ENCODE assay signal across 13 cellular contexts in the genomic region with DNA sequence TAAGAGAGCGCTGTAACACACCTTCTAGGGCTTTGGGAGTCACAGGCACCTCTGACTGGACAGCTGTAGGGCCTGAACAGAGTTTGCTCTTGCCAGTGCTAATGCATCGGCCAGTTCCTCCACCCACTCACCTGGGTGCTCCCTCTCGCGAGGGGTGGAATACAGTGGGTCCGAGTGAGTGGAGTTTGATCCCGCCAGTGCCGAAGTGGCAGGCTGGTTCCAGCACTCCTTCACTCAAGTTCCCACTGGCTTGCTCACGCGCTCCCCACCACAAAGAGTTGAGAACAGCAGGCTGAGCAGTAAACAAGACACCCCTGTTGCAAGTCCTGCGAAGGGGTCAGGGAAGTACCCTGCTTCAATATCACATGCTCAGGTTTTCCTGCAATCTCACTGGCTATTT.
DNase-seq lines count a peak whose midpoint lies in the region; ATAC-seq, FAIRE-seq and TF ChIP-seq lines count a peak whose summit lies in the region.
"Had no signal": no experiment of that assay in that cellular context is flagged by ENCODE, and none has a peak within 500 bp of the region (broad histone marks: within the 10 kb centered on the region; RNA-seq: fewer than 3 reads in every experiment).

No MANE protein-coding gene starts in this region.

- TF ChIP-seq CTCF in GM23338 (conservative IDR thresholded peaks at IDR 0.05; ENCODE audit: low read depth in 2 of 2), result no peak
- TF ChIP-seq CTCF in astrocyte (IDR thresholded peaks at IDR 0.05; ENCODE audit: insufficient read depth, low read depth, low read length), result no peak
- no peak for TF ChIP-seq CTCF in esophagus squamous epithelium (IDR thresholded peaks at IDR 0.05)

- H3K79me2 ChIP-seq in GM23338 (replicated peaks; ENCODE audit: insufficient read depth), result no peaks in the 10 kb centered on the region
- no peaks in the 10 kb centered on the region for H3K79me2 ChIP-seq in astrocyte (ENCODE audit: insufficient read depth, low read length)

- ATAC-seq in GM23338 (peak; percentile 45), GM21576 (IDR thresholded peaks at IDR 0.05; ENCODE audit: unreplicated experiment) (no peak)

- H3K9me2 ChIP-seq in GM23338 (ENCODE audit: insufficient read depth), result no peaks in the 10 kb centered on the region

- WGBS in esophagus squamous epithelium, 2 donors, result 99 to 100% methylated on average over 7 to 10 of the region's 10 CpGs

- H3K27ac Mint-ChIP-seq in GM23338 (0 out of 2 replicates have a peak overlapping the region, but pooled peaks have one; percentile 49), astrocyte (ENCODE audit: unreplicated experiment) (peak overlapping the region; percentile 96)
- H3K27ac Mint-ChIP-seq in activated CD4-positive, alpha-beta memory T cell treated with anti-CD3 and anti-CD28 coated beads for 36 hours, result no peak overlapping the region
- no peak overlapping the region for H3K27ac Mint-ChIP-seq in activated CD4-positive, alpha-beta T cell treated with anti-CD3 and anti-CD28 coated beads, Interleukin-2, amount 10 ng/mL, durations not matched to agents 24 days and 14 days

- FAIRE-seq in astrocyte (lab: Jason Lieb, UNC), result no peak

- peaks cover 5% of the 10 kb centered on the region; the same call in 1 of the 3 replicates for H3K4me1 Mint-ChIP-seq in GM23338
- peaks cover 32% of the 10 kb centered on the region for H3K4me1 Mint-ChIP-seq in astrocyte (ENCODE audit: low read depth, unreplicated experiment)
- peaks cover 18% of the 10 kb centered on the region for H3K4me1 Mint-ChIP-seq in activated CD4-positive, alpha-beta memory T cell treated with anti-CD3 and anti-CD28 coated beads for 36 hours (ENCODE audit: low read depth)
- H3K4me1 Mint-ChIP-seq in activated CD4-positive, alpha-beta T cell treated with anti-CD3 and anti-CD28 coated beads, Interleukin-2, amount 10 ng/mL, durations not matched to agents 24 days and 14 days, result peaks cover 16% of the 10 kb centered on the region

- H3K27ac ChIP-seq in GM23338 (ENCODE audit: low read depth) (no peak overlapping the region), astrocyte (ENCODE audit: low read depth, low read length) (peak overlapping the region; percentile 53), esophagus squamous epithelium (no peak overlapping the region)
- H3K27ac ChIP-seq: 22Rv1, BLaER1 had no signal

- intact Hi-C loops in posterior vena cava (cut with DNase I), result no loop called here
- intact Hi-C loops in esophagus squamous epithelium (cut with DNase I), result no loop called here
- intact Hi-C loops in activated CD4-positive, alpha-beta memory T cell treated with anti-CD3 and anti-CD28 coated beads for 36 hours (cut with micrococcal nuclease), result no loop called here
- intact Hi-C loops in activated CD4-positive, alpha-beta T cell treated with anti-CD3 and anti-CD28 coated beads, Interleukin-2, amount 10 ng/mL, durations not matched to agents 24 days and 14 days (cut with micrococcal nuclease), result no loop called here

- H3K9me3 ChIP-seq in astrocyte (ENCODE audit: insufficient read depth, low read depth, low read length) (no peaks in the 10 kb centered on the region), esophagus squamous epithelium (no peaks in the 10 kb centered on the region)
- H3K9me3 ChIP-seq: BLaER1 had no signal

- TF ChIP-seq POLR2A in esophagus squamous epithelium (IDR thresholded peaks at IDR 0.05), result no peak

- H3K27me3 ChIP-seq in GM23338 (ENCODE audit: insufficient read depth) (no peaks in the 10 kb centered on the region), astrocyte (ENCODE audit: insufficient read depth, low read length) (no peaks in the 10 kb centered on the region), esophagus squamous epithelium (no peaks in the 10 kb centered on the region)
- H3K27me3 ChIP-seq: BLaER1 had no signal

- no peaks in the 10 kb centered on the region for H3K36me3 ChIP-seq in GM23338 (ENCODE audit: insufficient read depth)
- peaks cover 3% of the 10 kb centered on the region for H3K36me3 ChIP-seq in astrocyte (ENCODE audit: insufficient read depth, low read length)
- H3K36me3 ChIP-seq in esophagus squamous epithelium, result peaks cover 0 to 70% (median 0%) of the 10 kb centered on the region in 3 donors

- H3K9me3 Mint-ChIP-seq in GM23338, result no peaks in the 10 kb centered on the region; the same call in 2 of the 3 replicates
- peaks cover 2% of the 10 kb centered on the region for H3K9me3 Mint-ChIP-seq in astrocyte (ENCODE audit: unreplicated experiment)
- H3K9me3 Mint-ChIP-seq in activated CD4-positive, alpha-beta memory T cell treated with anti-CD3 and anti-CD28 coated beads for 36 hours, result no peaks in the 10 kb centered on the region
- no peaks in the 10 kb centered on the region for H3K9me3 Mint-ChIP-seq in activated CD4-positive, alpha-beta T cell treated with anti-CD3 and anti-CD28 coated beads, Interleukin-2, amount 10 ng/mL, durations not matched to agents 24 days and 14 days

- POLR2A ChIA-PET in activated CD4-positive, alpha-beta memory T cell treated with anti-CD3 and anti-CD28 coated beads for 36 hours (lab: Charles Lee), result no interaction called here

- H3K4me1 ChIP-seq in GM23338 (ENCODE audit: insufficient read depth), result peaks cover 6% of the 10 kb centered on the region; the same call in 1 of the 2 replicates
- H3K4me1 ChIP-seq in astrocyte (ENCODE audit: insufficient read depth, low read length), result peaks cover 11% of the 10 kb centered on the region
- H3K4me1 ChIP-seq in esophagus squamous epithelium, result no peaks in the 10 kb centered on the region
- H3K4me1 ChIP-seq: BLaER1 had no signal

- H3F3A ChIP-seq in GM23338 (replicated peaks; ENCODE audit: low read depth), result no peaks in the 10 kb centered on the region

- no peak overlapping the region for H3K4me3 ChIP-seq in GM23338
- no peak overlapping the region for H3K4me3 ChIP-seq in astrocyte (ENCODE audit: insufficient read depth, low read depth, low read length)
- H3K4me3 ChIP-seq in esophagus squamous epithelium, result no peak overlapping the region
- H3K4me3 ChIP-seq: BLaER1 had no signal

- no peak overlapping the region for H3K4me3 Mint-ChIP-seq in GM23338
- H3K4me3 Mint-ChIP-seq in astrocyte (ENCODE audit: unreplicated experiment), result peak overlapping the region; percentile 54
- no peak overlapping the region for H3K4me3 Mint-ChIP-seq in activated CD4-positive, alpha-beta memory T cell treated with anti-CD3 and anti-CD28 coated beads for 36 hours
- no peak overlapping the region for H3K4me3 Mint-ChIP-seq in activated CD4-positive, alpha-beta T cell treated with anti-CD3 and anti-CD28 coated beads, Interleukin-2, amount 10 ng/mL, durations not matched to agents 24 days and 14 days

- H2AFZ ChIP-seq in GM23338 (no peak overlapping the region), astrocyte (ENCODE audit: low read depth, low read length) (no peak overlapping the region)

- DNase-seq in GM23338 (ENCODE audit: low spot score), result no peak
- DNase-seq in astrocyte (ENCODE audit: low read depth), result no peak
- peak; percentile 54 for DNase-seq in islet precursor cell
- peak; percentile 64 for DNase-seq in posterior vena cava (ENCODE audit: low spot score)
- DNase-seq in esophagus squamous epithelium (lab: John Stamatoyannopoulos, UW), result no peak
- no peak for DNase-seq in activated CD4-positive, alpha-beta memory T cell treated with anti-CD3 and anti-CD28 coated beads for 36 hours
- DNase-seq in activated CD4-positive, alpha-beta T cell treated with anti-CD3 and anti-CD28 coated beads, Interleukin-2, amount 10 ng/mL, durations not matched to agents 24 days and 14 days, result no peak
- DNase-seq: AML-193, DMS53, GF-D8 had no signal

- CTCF ChIA-PET in activated CD4-positive, alpha-beta memory T cell treated with anti-CD3 and anti-CD28 coated beads for 36 hours (lab: Charles Lee), result no interaction called here

- no peaks in the 10 kb centered on the region for H3K27me3 Mint-ChIP-seq in GM23338 (ENCODE audit: insufficient read depth, low read depth, poor library complexity)
- no peaks in the 10 kb centered on the region for H3K27me3 Mint-ChIP-seq in astrocyte (ENCODE audit: low read depth, unreplicated experiment)
- no peaks in the 10 kb centered on the region for H3K27me3 Mint-ChIP-seq in activated CD4-positive, alpha-beta memory T cell treated with anti-CD3 and anti-CD28 coated beads for 36 hours
- no peaks in the 10 kb centered on the region for H3K27me3 Mint-ChIP-seq in activated CD4-positive, alpha-beta T cell treated with anti-CD3 and anti-CD28 coated beads, Interleukin-2, amount 10 ng/mL, durations not matched to agents 24 days and 14 days

- H3K36me3 Mint-ChIP-seq in GM23338 (ENCODE audit: low read depth) (peaks cover 9% of the 10 kb centered on the region; the same call in 2 of the 3 replicates), astrocyte (ENCODE audit: low read depth, unreplicated experiment) (peaks cover 9% of the 10 kb centered on the region)
- H3K36me3 Mint-ChIP-seq in activated CD4-positive, alpha-beta memory T cell treated with anti-CD3 and anti-CD28 coated beads for 36 hours, result peaks cover 42% of the 10 kb centered on the region
- peaks cover 32% of the 10 kb centered on the region for H3K36me3 Mint-ChIP-seq in activated CD4-positive, alpha-beta T cell treated with anti-CD3 and anti-CD28 coated beads, Interleukin-2, amount 10 ng/mL, durations not matched to agents 24 days and 14 days (ENCODE audit: low read depth)

- no peak overlapping the region for H3K4me2 ChIP-seq in GM23338
- H3K4me2 ChIP-seq in astrocyte (ENCODE audit: low read length), result no peak overlapping the region
- H3K4me2 ChIP-seq: BLaER1 had no signal

- H3K9ac ChIP-seq in astrocyte (ENCODE audit: low read length), result no peak overlapping the region
- H3K9ac ChIP-seq: BLaER1 had no signal

- H4K20me1 ChIP-seq in GM23338 (replicated peaks; ENCODE audit: insufficient read depth) (no peaks in the 10 kb centered on the region), astrocyte (ENCODE audit: insufficient read depth, low read length) (no peaks in the 10 kb centered on the region)
- H4K20me1 ChIP-seq: BLaER1 had no signal

Comparison
In these comparisons a context has a peak if more than half of its experiments do, and no peak if none do; other contexts are left out.
1. DNase-seq: peak in islet precursor cell (single experiment) and posterior vena cava (single experiment); none in GM23338 (single experiment), astrocyte (single experiment), esophagus squamous epithelium (single experiment), activated CD4-positive, alpha-beta memory T cell treated with anti-CD3 and anti-CD28 coated beads for 36 hours (single experiment) and activated CD4-positive, alpha-beta T cell treated with anti-CD3 and anti-CD28 coated beads, Interleukin-2, amount 10 ng/mL, durations not matched to agents 24 days and 14 days (single experiment).
2. H3K27ac Mint-ChIP-seq: peak in GM23338 (single experiment) and astrocyte (single experiment); none in activated CD4-positive, alpha-beta memory T cell treated with anti-CD3 and anti-CD28 coated beads for 36 hours (single experiment) and activated CD4-positive, alpha-beta T cell treated with anti-CD3 and anti-CD28 coated beads, Interleukin-2, amount 10 ng/mL, durations not matched to agents 24 days and 14 days (single experiment).